13 cellular contexts compared by ENCODE assay signal in the genomic region with DNA sequence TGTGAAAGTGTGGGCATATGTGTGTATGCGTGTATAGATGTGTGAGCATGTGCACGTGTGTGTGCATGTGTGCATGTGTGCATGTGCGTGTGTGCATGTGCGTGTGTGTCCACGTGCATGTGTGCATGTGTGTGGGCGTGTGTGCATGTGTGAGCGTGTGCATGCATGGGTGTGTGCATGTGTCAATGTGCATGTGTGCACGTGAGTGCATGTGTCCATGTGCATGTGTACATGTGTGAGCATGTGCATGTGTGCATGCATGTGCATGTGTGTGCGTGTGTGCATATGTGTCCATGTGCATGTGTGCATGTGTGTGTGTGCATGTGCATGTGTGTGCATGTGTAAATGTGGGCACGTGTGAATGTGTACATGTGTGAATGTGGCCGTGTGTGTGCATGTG.
DNase-seq lines count a peak whose midpoint lies in the region; ATAC-seq, FAIRE-seq and TF ChIP-seq lines count a peak whose summit lies in the region.
"Had no signal": no experiment of that assay in that cellular context is flagged by ENCODE, and none has a peak within 500 bp of the region (broad histone marks: within the 10 kb centered on the region; RNA-seq: fewer than 3 reads in every experiment).

No MANE protein-coding gene starts in this region.

- no peak overlapping the region for H2BK120ac ChIP-seq in H9 (ENCODE audit: low read depth, low read length, poor library complexity, severe bottlenecking)

- no peaks in the 10 kb centered on the region for H3K79me1 ChIP-seq in H9 (ENCODE audit: insufficient read depth, low read depth, low read length, poor library complexity, severe bottlenecking)

- H3K4ac ChIP-seq in H9 (ENCODE audit: low read depth, low read length), result no peak overlapping the region

- H4K5ac ChIP-seq in H9 (ENCODE audit: insufficient read length, low read depth, low read length), result no peak overlapping the region

- DNase-seq in GM12891 (ENCODE audit: insufficient read length, low spot score) (no peak), H9 (no peak), neural progenitor cell (ENCODE audit: low spot score) (no peak), DMS153 (lab: John Stamatoyannopoulos, UW) (no peak), NCI-H1105 (lab: John Stamatoyannopoulos, UW) (no peak), suprapubic skin (ENCODE audit: low spot score in 2 of 2) (no peak)
- DNase-seq: ACHN; CD4-positive, CD25-positive, alpha-beta regulatory T cell had no signal

- H3K9me3 ChIP-seq in H9 (ENCODE audit: control insufficient read depth, low read depth, low read length), result no peaks in the 10 kb centered on the region
- no peaks in the 10 kb centered on the region for H3K9me3 ChIP-seq in neural progenitor cell (ENCODE audit: low read depth)
- no peaks in the 10 kb centered on the region for H3K9me3 ChIP-seq in suprapubic skin

- H3K4me1 Mint-ChIP-seq in H9 (peaks cover 2 to 17% of the 10 kb centered on the region in 2 experiments; a peak in 3 of 4 replicates), brain (peaks cover 31% of the 10 kb centered on the region), neural progenitor cell (peaks cover 24% of the 10 kb centered on the region)

- TF ChIP-seq CTCF in H9 (conservative IDR thresholded peaks at IDR 0.05) (no peak), brain (conservative IDR thresholded peaks at IDR 0.05) (no peak), neural progenitor cell (IDR thresholded peaks at IDR 0.05) (no peak), suprapubic skin (IDR thresholded peaks at IDR 0.05) (no peak)

- H2BK15ac ChIP-seq in H9 (ENCODE audit: low read depth, low read length), result no peak overlapping the region

- H2AFZ ChIP-seq in H9 (ENCODE audit: low read length) (no peak overlapping the region), neural progenitor cell (replicated peaks) (no peak overlapping the region)

- TF ChIP-seq EP300 in suprapubic skin (IDR thresholded peaks at IDR 0.05), result no peak

- H3K4me3 ChIP-seq in neural progenitor cell, result no peak overlapping the region
- no peak overlapping the region for H3K4me3 ChIP-seq in suprapubic skin
- H3K4me3 ChIP-seq: BLaER1 treated with 17β-estradiol and CSF1 and Interleukin-3, amounts not matched to agents 10 nM and 100 nM had no signal

- H2BK20ac ChIP-seq in H9 (ENCODE audit: low read depth, low read length, poor library complexity, severe bottlenecking), result no peak overlapping the region

- no peaks in the 10 kb centered on the region for H3K23me2 ChIP-seq in H9 (ENCODE audit: insufficient read length, low read depth, low read length, poor library complexity, severe bottlenecking)

- no peak overlapping the region for H3K23ac ChIP-seq in H9 (ENCODE audit: insufficient read length, low read depth, low read length)

- FAIRE-seq in GM12891 (lab: Jason Lieb, UNC), result peak; percentile 90
- FAIRE-seq: GM19239, H54 had no signal

- TF ChIP-seq POLR2A in GM12891 (IDR thresholded peaks at IDR 0.05; ENCODE audit: low read depth, low read length), result no peak
- no peak for TF ChIP-seq POLR2A in suprapubic skin (IDR thresholded peaks at IDR 0.05)

- peaks cover 30% of the 10 kb centered on the region for H3F3A ChIP-seq in neural progenitor cell (ENCODE audit: low read depth)

- H3K18ac ChIP-seq in H9 (ENCODE audit: insufficient read length, low read depth, low read length), result no peak overlapping the region

- H3K36me3 ChIP-seq in neural progenitor cell (no peaks in the 10 kb centered on the region), suprapubic skin (no peaks in the 10 kb centered on the region)
- H3K36me3 ChIP-seq: BLaER1 treated with 17β-estradiol and CSF1 and Interleukin-3, amounts not matched to agents 10 nM and 100 nM had no signal

- no peak overlapping the region for H2BK12ac ChIP-seq in H9 (ENCODE audit: insufficient read length, low read depth, low read length)

- ATAC-seq in GM21526 (IDR thresholded peaks at IDR 0.05; ENCODE audit: low FRiP score, unreplicated experiment), result no peak

- H3K14ac ChIP-seq in H9 (ENCODE audit: insufficient read depth, low read length), result no peak overlapping the region

- H3K56ac ChIP-seq in H9 (ENCODE audit: insufficient read length, low read depth, low read length), result no peak overlapping the region

- H3K27me3 Mint-ChIP-seq in H9 (ENCODE audit: low read depth) (peaks cover 5% of the 10 kb centered on the region), brain (peaks cover 22% of the 10 kb centered on the region), neural progenitor cell (ENCODE audit: insufficient read depth, low read depth) (peaks cover 23% of the 10 kb centered on the region)
- H3K27me3 Mint-ChIP-seq: CD4-positive, CD25-positive, alpha-beta regulatory T cell had no signal

- H3K27me3 ChIP-seq in H9 (ENCODE audit: insufficient read depth, low read length) (no peaks in the 10 kb centered on the region), neural progenitor cell (no peaks in the 10 kb centered on the region), suprapubic skin (no peaks in the 10 kb centered on the region)

- peak overlapping the region; percentile 3 for H4K8ac ChIP-seq in H9 (replicated peaks; ENCODE audit: insufficient read length, low read depth, low read length)

- H3K9me3 Mint-ChIP-seq in H9, result peaks cover 15 to 16% of the 10 kb centered on the region in 2 experiments
- H3K9me3 Mint-ChIP-seq in brain, result peaks cover 0 to 14% (median 6%) of the 10 kb centered on the region in 5 experiments
- H3K9me3 Mint-ChIP-seq in neural progenitor cell, result peaks cover 2% of the 10 kb centered on the region

- no peaks in the 10 kb centered on the region for H3K4me1 ChIP-seq in H9 (ENCODE audit: insufficient read depth, low read length)
- H3K4me1 ChIP-seq in neural progenitor cell, result peaks cover 26% of the 10 kb centered on the region
- peaks cover 18% of the 10 kb centered on the region for H3K4me1 ChIP-seq in suprapubic skin

- H3K27ac Mint-ChIP-seq in H9 (peak overlapping the region in 2 of 3 experiments; percentile 37 to 75; a peak in 2 of 7 replicates), brain (peak overlapping the region; percentile 23 to 89 (median 66)), neural progenitor cell (no peak overlapping the region)
- H3K27ac Mint-ChIP-seq: CD4-positive, CD25-positive, alpha-beta regulatory T cell had no signal

- H3K79me2 ChIP-seq in H9 (ENCODE audit: insufficient read depth, low read length) (no peaks in the 10 kb centered on the region), neural progenitor cell (ENCODE audit: low read depth) (no peaks in the 10 kb centered on the region)

- H3K36me3 Mint-ChIP-seq in H9 (ENCODE audit: insufficient read depth in 1 of 3, low read depth in 3 of 3) (peaks cover 5 to 15% (median 9%) of the 10 kb centered on the region in 3 experiments), brain (peaks cover 18% of the 10 kb centered on the region), neural progenitor cell (peaks cover 7% of the 10 kb centered on the region)
- H3K36me3 Mint-ChIP-seq: CD4-positive, CD25-positive, alpha-beta regulatory T cell had no signal

- H4K91ac ChIP-seq in H9 (ENCODE audit: insufficient read length, low read depth, low read length), result no peak overlapping the region

- no CpG with 5 or more reads among the region's 11 CpGs for WGBS in H9 (ENCODE audit: extremely low coverage, insufficient read length, low lambda C conversion rate)
- WGBS in suprapubic skin, result 88% methylated on average over 11 of the region's 11 CpGs

- H4K20me1 ChIP-seq in H9 (ENCODE audit: control insufficient read depth, insufficient read depth, insufficient read length) (no peaks in the 10 kb centered on the region), neural progenitor cell (ENCODE audit: low read depth) (no peaks in the 10 kb centered on the region)
- H4K20me1 ChIP-seq: BLaER1 treated with 17β-estradiol and CSF1 and Interleukin-3, amounts not matched to agents 10 nM and 100 nM had no signal

- H2AK5ac ChIP-seq in H9 (ENCODE audit: insufficient read length, low read length), result no peak overlapping the region

- no peak overlapping the region for H3K27ac ChIP-seq in H9 (ENCODE audit: insufficient read length, low read depth, low read length)
- H3K27ac ChIP-seq in neural progenitor cell, result no peak overlapping the region
- no peak overlapping the region for H3K27ac ChIP-seq in suprapubic skin
- H3K27ac ChIP-seq: BLaER1 treated with 17β-estradiol and CSF1 and Interleukin-3, amounts not matched to agents 10 nM and 100 nM had no signal

- H3K9ac ChIP-seq in H9 (ENCODE audit: extremely low read depth, insufficient read length, low read length), result no peak overlapping the region
- H3K9ac ChIP-seq in neural progenitor cell, result no peak overlapping the region
- H3K9ac ChIP-seq: BLaER1 treated with 17β-estradiol and CSF1 and Interleukin-3, amounts not matched to agents 10 nM and 100 nM had no signal

- H3T11ph ChIP-seq in H9 (ENCODE audit: low read length), result no peak overlapping the region

- no peak overlapping the region for H3K4me2 ChIP-seq in H9 (ENCODE audit: insufficient read depth, insufficient read length, low read length)
- H3K4me2 ChIP-seq in neural progenitor cell, result no peak overlapping the region

- peak overlapping the region in 1 of 2 experiments; percentile 53; a peak in 1 of 5 replicates for H3K4me3 Mint-ChIP-seq in H9
- peak overlapping the region in 1 of 5 experiments; percentile 74 for H3K4me3 Mint-ChIP-seq in brain
- peak overlapping the region; percentile 69 for H3K4me3 Mint-ChIP-seq in neural progenitor cell
- H3K4me3 Mint-ChIP-seq: CD4-positive, CD25-positive, alpha-beta regulatory T cell had no signal

- H2BK5ac ChIP-seq in H9 (ENCODE audit: insufficient read length, low read length), result no peak overlapping the region

TF ChIP-seq in GM12891, 5 proteins besides CTCF, POLR2A, EP300 and RAD21:
- TF ChIP-seq TAF1 (IDR thresholded peaks at IDR 0.05; ENCODE audit: low read depth, low read length) (no peak), POU2F2 (IDR thresholded peaks at IDR 0.05; ENCODE audit: low read depth, low read length) (0 out of 2 replicates have a peak, but pooled peaks have one; percentile 2)
